ENCODE assay signal across 8 cellular contexts in the genomic region with DNA sequence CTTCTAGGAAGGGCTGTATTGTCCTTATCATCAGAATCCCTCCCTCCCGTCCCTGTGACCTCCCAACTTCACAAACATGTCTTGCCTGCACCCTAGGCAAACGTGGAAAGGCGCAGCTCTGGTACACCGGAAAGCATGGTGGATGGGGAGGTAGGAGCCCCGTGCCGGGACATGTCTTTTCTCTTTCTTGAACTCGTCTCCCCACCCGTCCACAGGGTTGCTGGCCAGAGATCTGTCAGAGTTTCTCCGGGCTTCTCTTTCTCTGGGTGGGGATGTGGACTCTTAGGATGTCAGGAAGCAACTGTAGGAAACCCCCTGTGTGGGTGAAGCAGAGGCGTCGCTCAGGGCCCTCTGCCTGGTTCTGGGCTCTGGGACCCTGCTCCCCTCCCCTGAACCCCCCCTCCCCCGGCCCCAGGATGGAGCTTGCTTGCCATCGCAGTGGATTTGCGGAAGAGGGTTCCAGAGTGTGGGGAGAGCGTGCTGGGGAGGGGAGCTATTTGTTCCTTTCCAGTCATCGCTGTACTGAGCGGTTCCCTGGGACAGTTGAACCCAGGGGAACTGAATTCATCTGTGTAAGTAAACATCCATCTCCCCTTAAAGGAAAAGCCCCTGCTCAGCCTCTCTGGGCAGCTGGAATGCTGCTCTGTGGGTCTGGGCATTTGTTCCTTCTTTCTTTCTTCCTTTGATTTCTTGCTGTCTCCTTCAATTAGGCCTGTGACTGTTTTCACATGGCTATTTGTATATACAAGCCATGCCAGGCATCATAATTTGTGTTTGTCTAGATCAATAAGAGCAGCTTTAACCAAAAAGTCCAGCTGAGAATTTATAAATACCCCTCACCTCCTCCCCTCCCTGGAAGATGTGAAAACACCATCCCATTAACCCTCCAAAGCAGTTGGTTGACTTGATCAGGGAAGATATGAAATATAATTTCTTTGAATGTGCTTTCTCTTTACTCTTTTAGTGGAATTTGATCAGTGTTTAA.
A peak's percentile ranks its signal among the peaks of the same experiment; 100 is the strongest.
DNase-seq lines count a peak whose midpoint lies in the region; ATAC-seq and TF ChIP-seq lines count a peak whose summit lies in the region.

No MANE protein-coding gene starts in this region.

- no peaks in the 10 kb centered on the region for H3K9me3 ChIP-seq in mucosa of stomach (ENCODE audit: control insufficient read depth, low read length)
- no peaks in the 10 kb centered on the region for H3K9me3 ChIP-seq in upper lobe of left lung

- no peak overlapping the region for H3K4me3 ChIP-seq in mucosa of stomach (ENCODE audit: low read length)
- H3K4me3 ChIP-seq in upper lobe of left lung: no peak overlapping the region

- CTCF ChIA-PET in activated naive CD4-positive, alpha-beta T cell treated with anti-CD3 and anti-CD28 coated beads, Interleukin-2, amount 10 ng/mL, durations not matched to agents 7 days and 5 days (lab: Charles Lee): interaction anchor here (1.1 kb wide), 1 partner anchor 10 kb away, joined by 4 read pairs; no protein-coding TSS in a partner anchor

- peaks cover 93% of the 10 kb centered on the region for H3K4me1 Mint-ChIP-seq in activated naive CD4-positive, alpha-beta T cell treated with anti-CD3 and anti-CD28 coated beads, Interleukin-2, amount 10 ng/mL, durations not matched to agents 7 days and 5 days
- peaks cover 74% of the 10 kb centered on the region for H3K4me1 Mint-ChIP-seq in chondrocyte (ENCODE audit: low read depth)

- H3K27ac Mint-ChIP-seq in activated naive CD4-positive, alpha-beta T cell treated with anti-CD3 and anti-CD28 coated beads, Interleukin-2, amount 10 ng/mL, durations not matched to agents 7 days and 5 days: peak overlapping the region; percentile 33
- H3K27ac Mint-ChIP-seq in chondrocyte (ENCODE audit: unreplicated experiment): peak overlapping the region; percentile 17

- no peaks in the 10 kb centered on the region for H3K27me3 ChIP-seq in mucosa of stomach (ENCODE audit: control insufficient read depth, insufficient read depth, low read length)
- no peaks in the 10 kb centered on the region for H3K27me3 ChIP-seq in upper lobe of left lung

- no peak for ATAC-seq in upper lobe of left lung (ENCODE audit: low FRiP score in 2 of 2)

- no peak for TF ChIP-seq POLR2A in upper lobe of left lung (IDR thresholded peaks at IDR 0.05)

- H3K9me3 Mint-ChIP-seq in activated naive CD4-positive, alpha-beta T cell treated with anti-CD3 and anti-CD28 coated beads, Interleukin-2, amount 10 ng/mL, durations not matched to agents 7 days and 5 days: no peaks in the 10 kb centered on the region
- H3K9me3 Mint-ChIP-seq in chondrocyte (ENCODE audit: low read depth): no peaks in the 10 kb centered on the region

- H3K4me3 Mint-ChIP-seq in activated naive CD4-positive, alpha-beta T cell treated with anti-CD3 and anti-CD28 coated beads, Interleukin-2, amount 10 ng/mL, durations not matched to agents 7 days and 5 days: no peak overlapping the region
- H3K4me3 Mint-ChIP-seq in chondrocyte (ENCODE audit: unreplicated experiment): no peak overlapping the region

- peak overlapping the region; percentile 28 for H3K9ac ChIP-seq in mucosa of stomach (ENCODE audit: low read length)

- H3K36me3 ChIP-seq in mucosa of stomach (ENCODE audit: control insufficient read depth, insufficient read depth, low read length) (no peaks in the 10 kb centered on the region), upper lobe of left lung (no peaks in the 10 kb centered on the region)

- 62 to 72% methylated on average over 11 to 17 of the region's 17 CpGs for WGBS in upper lobe of left lung, 2 donors

- DNase-seq in activated naive CD4-positive, alpha-beta T cell treated with anti-CD3 and anti-CD28 coated beads, Interleukin-2, amount 10 ng/mL, durations not matched to agents 7 days and 5 days: no peak
- DNase-seq in activated naive CD4-positive, alpha-beta T cell treated with anti-CD3 and anti-CD28 coated beads, Interleukin-2, amount 50 U/mL, for 16 hours: no peak
- DNase-seq in chondrocyte (ENCODE audit: low spot score) (no peak), upper lobe of left lung (peak in 1 of 2 donors; percentile 18), HT-29 (ENCODE audit: low spot score) (no peak), Ammon's horn (ENCODE audit: low spot score) (no peak), MV-4-11 (lab: John Stamatoyannopoulos, UW) (no peak)

- H3K27me3 Mint-ChIP-seq in activated naive CD4-positive, alpha-beta T cell treated with anti-CD3 and anti-CD28 coated beads, Interleukin-2, amount 10 ng/mL, durations not matched to agents 7 days and 5 days: no peaks in the 10 kb centered on the region
- no peaks in the 10 kb centered on the region for H3K27me3 Mint-ChIP-seq in chondrocyte (ENCODE audit: low read depth)

- H3K36me3 Mint-ChIP-seq in activated naive CD4-positive, alpha-beta T cell treated with anti-CD3 and anti-CD28 coated beads, Interleukin-2, amount 10 ng/mL, durations not matched to agents 7 days and 5 days: peaks cover 41% of the 10 kb centered on the region
- H3K36me3 Mint-ChIP-seq in chondrocyte (ENCODE audit: low read depth): no peaks in the 10 kb centered on the region

- no peak for TF ChIP-seq CTCF in chondrocyte (IDR thresholded peaks at IDR 0.05)
- no peak for TF ChIP-seq CTCF in upper lobe of left lung (IDR thresholded peaks at IDR 0.05)

- H3K4me1 ChIP-seq in mucosa of stomach (ENCODE audit: control insufficient read depth, insufficient read depth, low read length) (peaks cover 64% of the 10 kb centered on the region), upper lobe of left lung (peaks cover 64 to 80% (median 70%) of the 10 kb centered on the region in 4 donors)

- no peak for TF ChIP-seq EP300 in upper lobe of left lung (IDR thresholded peaks at IDR 0.05)

- peak overlapping the region; percentile 27 to 73 (median 60) for H3K27ac ChIP-seq in upper lobe of left lung
